In genomic region chr7:44211126-44211675, GRCh38 we compare ENCODE assay signal across 2 cellular contexts.
A peak's percentile ranks its signal among the peaks of the same experiment; 100 is the strongest.
TF ChIP-seq lines count a peak whose summit lies in the region.

No MANE protein-coding gene starts in this region.

TF ChIP-seq in A549, 52 proteins besides CTCF, POLR2A, EP300 and RAD21:
- TF ChIP-seq HOXB5 (CRISPR knock-in tag; IDR thresholded peaks at IDR 0.05) (no peak), USF2 (IDR thresholded peaks at IDR 0.05) (no peak), MAFK (IDR thresholded peaks at IDR 0.05; ENCODE audit: partially characterized antibody) (peak; percentile 83)
TF ChIP-seq in A549: peak in this region for 1.

TF ChIP-seq in K562, 482 proteins besides CTCF, POLR2A, EP300 and RAD21:
- TF ChIP-seq MAFG (tag; conservative IDR thresholded peaks at IDR 0.05) = peak; percentile 62
- peak; percentile 81 for TF ChIP-seq ZNF316 (IDR thresholded peaks at IDR 0.05)
- TF ChIP-seq CHCHD3 (CRISPR knock-in tag; IDR thresholded peaks at IDR 0.05) = no peak
- peak; percentile 67 for TF ChIP-seq C11orf30 (IDR thresholded peaks at IDR 0.05; ENCODE audit: low read depth)
- peak; percentile 30; the same call in 1 of the 2 replicates for TF ChIP-seq MAFK (IDR thresholded peaks at IDR 0.05; ENCODE audit: low read length)
- TF ChIP-seq ZNF644 (tag; IDR thresholded peaks at IDR 0.05; ENCODE audit: low read depth) = no peak
- TF ChIP-seq MAFF (IDR thresholded peaks at IDR 0.05; ENCODE audit: low read length) = peak; percentile 21; the same call in 1 of the 2 replicates
- TF ChIP-seq FUS (optimal IDR thresholded peaks at IDR 0.05; ENCODE audit: low read depth, low read length) = no peak
TF ChIP-seq in K562: peak in this region for 5.
